In the genomic region with DNA sequence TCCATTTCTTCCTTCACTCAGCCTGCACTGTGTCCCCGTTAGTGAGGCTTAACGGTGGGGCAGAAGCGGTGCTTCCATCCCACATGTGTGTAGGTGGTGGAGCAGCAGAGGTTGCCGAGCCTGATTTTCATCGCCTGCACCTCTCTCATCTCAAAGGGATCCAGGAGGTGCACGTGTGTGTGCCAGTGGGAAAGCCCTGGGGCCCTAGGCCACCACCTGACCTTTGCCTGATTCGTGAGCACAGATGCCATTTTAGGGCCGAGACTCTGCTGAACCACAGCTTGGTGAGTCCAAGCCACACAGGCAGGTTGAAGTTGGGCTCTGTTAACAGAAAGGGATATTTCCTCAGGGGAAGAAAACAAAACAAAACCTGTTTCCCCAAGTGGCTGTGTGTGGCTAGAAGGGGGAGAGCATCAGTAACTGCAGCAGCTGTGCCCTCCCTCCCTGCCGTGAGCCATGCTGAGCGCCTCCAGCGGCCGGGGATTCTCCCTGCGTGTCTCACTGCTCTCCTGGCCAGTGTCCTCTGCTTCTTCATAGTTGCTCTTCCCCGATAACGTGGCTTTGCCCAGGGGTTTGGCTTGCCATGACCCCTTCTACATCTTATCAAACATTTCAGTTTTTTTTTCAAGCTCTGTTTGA, we compare ENCODE assay signal across 8 cellular contexts.
A peak's percentile ranks its signal among the peaks of the same experiment; 100 is the strongest.
DNase-seq lines count a peak whose midpoint lies in the region; ATAC-seq and TF ChIP-seq lines count a peak whose summit lies in the region.

No MANE protein-coding gene starts in this region.

- intact Hi-C loops in uterus (cut with DNase I; ENCODE audit: low total_unique reads) = no loop called here

- H3K27ac ChIP-seq in brain microvascular endothelial cell = no peak overlapping the region
- no peak overlapping the region for H3K27ac ChIP-seq in uterus
- no peak overlapping the region for H3K27ac ChIP-seq in effector memory CD4-positive, alpha-beta T cell (ENCODE audit: insufficient read depth, low read length, poor library complexity, severe bottlenecking)

- no peak for TF ChIP-seq POLR2A in uterus (IDR thresholded peaks at IDR 0.05)

- TF ChIP-seq CTCF in brain microvascular endothelial cell (IDR thresholded peaks at IDR 0.05; ENCODE audit: low read depth, low read length, missing control alignments) (peak; percentile 68), uterus (IDR thresholded peaks at IDR 0.05) (no peak)

- peaks cover 0 to 6% of the 10 kb centered on the region in 2 donors for H3K4me1 ChIP-seq in uterus
- no peaks in the 10 kb centered on the region for H3K4me1 ChIP-seq in effector memory CD4-positive, alpha-beta T cell (ENCODE audit: control insufficient read depth, insufficient read depth, low read length, poor library complexity, severe bottlenecking)

- DNase-seq in stimulated activated CD4-positive, alpha-beta T cell treated with anti-CD3 and anti-CD28 coated beads, Interleukin-12 subunit alpha, Interleukin-12 subunit beta, amount 100 ng/mL, for 4 hours = peak; percentile 18
- no peak for DNase-seq in stimulated activated CD4-positive, alpha-beta T cell treated with anti-CD3 and anti-CD28 coated beads, Interleukin-2, amount 100 ng/mL, for 48 hours
- DNase-seq in brain microvascular endothelial cell (peak; percentile 37), pons (ENCODE audit: low spot score) (peak; percentile 46), uterus (no peak)
- no peak for DNase-seq in effector memory CD4-positive, alpha-beta T cell

- ATAC-seq in HG03159 (IDR thresholded peaks at IDR 0.05; ENCODE audit: unreplicated experiment) = peak; percentile 90
- no peak for ATAC-seq in GM18873 (IDR thresholded peaks at IDR 0.05; ENCODE audit: low FRiP score, unreplicated experiment)

- in situ Hi-C loops in brain microvascular endothelial cell (cut with HindIII; ENCODE audit: low pct_ligation_motif_present, low sequenced_read_pairs) = no loop called here

- H3K27me3 ChIP-seq in brain microvascular endothelial cell (replicated peaks) (no peaks in the 10 kb centered on the region), uterus (no peaks in the 10 kb centered on the region)
- no peaks in the 10 kb centered on the region for H3K27me3 ChIP-seq in effector memory CD4-positive, alpha-beta T cell (replicated peaks; ENCODE audit: control insufficient read depth, insufficient read depth, low read length, poor library complexity, severe bottlenecking)

- H3K36me3 ChIP-seq in brain microvascular endothelial cell (replicated peaks) (peaks cover 6% of the 10 kb centered on the region), uterus (no peaks in the 10 kb centered on the region)
- H3K36me3 ChIP-seq in effector memory CD4-positive, alpha-beta T cell (ENCODE audit: control insufficient read depth, insufficient read depth, low read length) = peaks cover 11% of the 10 kb centered on the region

- no peaks in the 10 kb centered on the region for H3K9me3 ChIP-seq in uterus
- H3K9me3 ChIP-seq in effector memory CD4-positive, alpha-beta T cell (ENCODE audit: control insufficient read depth, low read length) = no peaks in the 10 kb centered on the region

- H3K4me3 ChIP-seq in brain microvascular endothelial cell (ENCODE audit: low read depth, low read length) (no peak overlapping the region), uterus (no peak overlapping the region)
- H3K4me3 ChIP-seq in effector memory CD4-positive, alpha-beta T cell (ENCODE audit: insufficient read depth, low read depth, low read length, poor library complexity, severe bottlenecking) = no peak overlapping the region

Comparison
In these comparisons a context has a peak if more than half of its experiments do, and no peak if none do; other contexts are left out.
1. DNase-seq: peak in stimulated activated CD4-positive, alpha-beta T cell treated with anti-CD3 and anti-CD28 coated beads, Interleukin-12 subunit alpha, Interleukin-12 subunit beta, amount 100 ng/mL, for 4 hours (single experiment), brain microvascular endothelial cell (single experiment) and pons (single experiment); none in stimulated activated CD4-positive, alpha-beta T cell treated with anti-CD3 and anti-CD28 coated beads, Interleukin-2, amount 100 ng/mL, for 48 hours (0 of 2), uterus (0 of 2) and effector memory CD4-positive, alpha-beta T cell (0 of 3).